1 cellular context compared by ENCODE assay signal in the genomic region with DNA sequence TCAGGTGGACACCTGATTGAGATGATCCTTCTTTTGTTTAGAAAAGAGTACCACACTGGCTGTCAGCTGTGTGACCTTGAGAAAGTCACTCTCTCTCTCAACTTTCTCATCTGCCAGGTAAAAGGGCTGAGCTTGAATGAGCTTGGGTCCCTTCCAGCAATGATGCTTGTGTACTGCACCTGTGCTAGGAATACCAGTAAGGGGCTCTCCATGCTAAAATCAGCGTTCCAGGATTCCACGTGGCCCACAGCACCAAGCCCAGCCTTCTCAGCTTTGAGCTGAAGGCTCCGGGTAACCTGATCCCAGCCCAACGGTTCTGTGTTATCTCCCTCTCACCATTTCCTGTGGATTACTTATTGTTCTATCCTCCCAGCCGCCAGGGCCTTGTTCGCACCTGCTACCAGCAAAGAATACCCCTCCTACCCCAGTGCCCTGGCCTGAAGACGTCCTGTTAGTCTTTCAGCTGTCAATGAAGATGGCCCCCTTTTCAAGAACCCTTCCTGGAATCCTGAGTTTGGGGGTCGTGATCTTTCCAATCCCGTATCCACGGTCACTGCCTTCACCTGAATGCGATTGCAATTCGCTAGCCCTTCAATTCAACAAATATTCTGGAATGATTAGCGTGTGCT.
A peak's percentile ranks its signal among the peaks of the same experiment; 100 is the strongest.
TF ChIP-seq lines count a peak whose summit lies in the region.

No MANE protein-coding gene starts in this region.

TF ChIP-seq in K562, 482 proteins besides CTCF, POLR2A, EP300 and RAD21 (continued from another document and continues in another):
- TF ChIP-seq ARID3A (IDR thresholded peaks at IDR 0.05; ENCODE audit: borderline replicate concordance, low read depth, low read length) = 0 out of 2 replicates have a peak, but pooled peaks have one; percentile 75
- TF ChIP-seq HNRNPUL1 (IDR thresholded peaks at IDR 0.05; ENCODE audit: low read length) = no peak
- no peak for TF ChIP-seq BCOR (IDR thresholded peaks at IDR 0.05)
- TF ChIP-seq SMARCE1 (IDR thresholded peaks at IDR 0.05) = peak; percentile 54; the same call in 1 of the 2 replicates
- no peak for TF ChIP-seq ADNP (tag; IDR thresholded peaks at IDR 0.05)
- TF ChIP-seq RBM15 (IDR thresholded peaks at IDR 0.05; ENCODE audit: insufficient read depth, low read length) = no peak
- no peak for TF ChIP-seq ZHX1 (conservative IDR thresholded peaks at IDR 0.05; ENCODE audit: low read length)
- no peak for TF ChIP-seq ZNF280B (CRISPR knock-in tag; IDR thresholded peaks at IDR 0.05)
- no peak for TF ChIP-seq YBX1 (IDR thresholded peaks at IDR 0.05)
- TF ChIP-seq, protein P1, sequence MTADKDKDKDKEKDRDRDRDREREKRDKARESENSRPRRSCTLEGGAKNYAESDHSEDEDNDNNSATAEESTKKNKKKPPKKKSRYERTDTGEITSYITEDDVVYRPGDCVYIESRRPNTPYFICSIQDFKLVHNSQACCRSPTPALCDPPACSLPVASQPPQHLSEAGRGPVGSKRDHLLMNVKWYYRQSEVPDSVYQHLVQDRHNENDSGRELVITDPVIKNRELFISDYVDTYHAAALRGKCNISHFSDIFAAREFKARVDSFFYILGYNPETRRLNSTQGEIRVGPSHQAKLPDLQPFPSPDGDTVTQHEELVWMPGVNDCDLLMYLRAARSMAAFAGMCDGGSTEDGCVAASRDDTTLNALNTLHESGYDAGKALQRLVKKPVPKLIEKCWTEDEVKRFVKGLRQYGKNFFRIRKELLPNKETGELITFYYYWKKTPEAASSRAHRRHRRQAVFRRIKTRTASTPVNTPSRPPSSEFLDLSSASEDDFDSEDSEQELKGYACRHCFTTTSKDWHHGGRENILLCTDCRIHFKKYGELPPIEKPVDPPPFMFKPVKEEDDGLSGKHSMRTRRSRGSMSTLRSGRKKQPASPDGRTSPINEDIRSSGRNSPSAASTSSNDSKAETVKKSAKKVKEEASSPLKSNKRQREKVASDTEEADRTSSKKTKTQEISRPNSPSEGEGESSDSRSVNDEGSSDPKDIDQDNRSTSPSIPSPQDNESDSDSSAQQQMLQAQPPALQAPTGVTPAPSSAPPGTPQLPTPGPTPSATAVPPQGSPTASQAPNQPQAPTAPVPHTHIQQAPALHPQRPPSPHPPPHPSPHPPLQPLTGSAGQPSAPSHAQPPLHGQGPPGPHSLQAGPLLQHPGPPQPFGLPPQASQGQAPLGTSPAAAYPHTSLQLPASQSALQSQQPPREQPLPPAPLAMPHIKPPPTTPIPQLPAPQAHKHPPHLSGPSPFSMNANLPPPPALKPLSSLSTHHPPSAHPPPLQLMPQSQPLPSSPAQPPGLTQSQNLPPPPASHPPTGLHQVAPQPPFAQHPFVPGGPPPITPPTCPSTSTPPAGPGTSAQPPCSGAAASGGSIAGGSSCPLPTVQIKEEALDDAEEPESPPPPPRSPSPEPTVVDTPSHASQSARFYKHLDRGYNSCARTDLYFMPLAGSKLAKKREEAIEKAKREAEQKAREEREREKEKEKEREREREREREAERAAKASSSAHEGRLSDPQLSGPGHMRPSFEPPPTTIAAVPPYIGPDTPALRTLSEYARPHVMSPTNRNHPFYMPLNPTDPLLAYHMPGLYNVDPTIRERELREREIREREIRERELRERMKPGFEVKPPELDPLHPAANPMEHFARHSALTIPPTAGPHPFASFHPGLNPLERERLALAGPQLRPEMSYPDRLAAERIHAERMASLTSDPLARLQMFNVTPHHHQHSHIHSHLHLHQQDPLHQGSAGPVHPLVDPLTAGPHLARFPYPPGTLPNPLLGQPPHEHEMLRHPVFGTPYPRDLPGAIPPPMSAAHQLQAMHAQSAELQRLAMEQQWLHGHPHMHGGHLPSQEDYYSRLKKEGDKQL (CRISPR knock-in tag; IDR thresholded peaks at IDR 0.05; ENCODE audit: borderline replicate concordance) = no peak
- TF ChIP-seq, protein P2, sequence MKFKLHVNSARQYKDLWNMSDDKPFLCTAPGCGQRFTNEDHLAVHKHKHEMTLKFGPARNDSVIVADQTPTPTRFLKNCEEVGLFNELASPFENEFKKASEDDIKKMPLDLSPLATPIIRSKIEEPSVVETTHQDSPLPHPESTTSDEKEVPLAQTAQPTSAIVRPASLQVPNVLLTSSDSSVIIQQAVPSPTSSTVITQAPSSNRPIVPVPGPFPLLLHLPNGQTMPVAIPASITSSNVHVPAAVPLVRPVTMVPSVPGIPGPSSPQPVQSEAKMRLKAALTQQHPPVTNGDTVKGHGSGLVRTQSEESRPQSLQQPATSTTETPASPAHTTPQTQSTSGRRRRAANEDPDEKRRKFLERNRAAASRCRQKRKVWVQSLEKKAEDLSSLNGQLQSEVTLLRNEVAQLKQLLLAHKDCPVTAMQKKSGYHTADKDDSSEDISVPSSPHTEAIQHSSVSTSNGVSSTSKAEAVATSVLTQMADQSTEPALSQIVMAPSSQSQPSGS (CRISPR knock-in tag; IDR thresholded peaks at IDR 0.05) = no peak
- TF ChIP-seq, protein P3, sequence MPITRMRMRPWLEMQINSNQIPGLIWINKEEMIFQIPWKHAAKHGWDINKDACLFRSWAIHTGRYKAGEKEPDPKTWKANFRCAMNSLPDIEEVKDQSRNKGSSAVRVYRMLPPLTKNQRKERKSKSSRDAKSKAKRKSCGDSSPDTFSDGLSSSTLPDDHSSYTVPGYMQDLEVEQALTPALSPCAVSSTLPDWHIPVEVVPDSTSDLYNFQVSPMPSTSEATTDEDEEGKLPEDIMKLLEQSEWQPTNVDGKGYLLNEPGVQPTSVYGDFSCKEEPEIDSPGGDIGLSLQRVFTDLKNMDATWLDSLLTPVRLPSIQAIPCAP (CRISPR knock-in tag; IDR thresholded peaks at IDR 0.05; ENCODE audit: borderline replicate concordance) = no peak
- TF ChIP-seq BACH1 (tag; IDR thresholded peaks at IDR 0.05) = no peak
- peak; percentile 88 for TF ChIP-seq EP400 (IDR thresholded peaks at IDR 0.05)
- no peak for TF ChIP-seq COPS2 (conservative IDR thresholded peaks at IDR 0.05)
- TF ChIP-seq SRSF9 (IDR thresholded peaks at IDR 0.05; ENCODE audit: borderline replicate concordance, low read depth, low read length) = no peak
- TF ChIP-seq TOE1 (IDR thresholded peaks at IDR 0.05; ENCODE audit: borderline replicate concordance) = peak; percentile 25; the same call in 1 of the 2 replicates
- no peak for TF ChIP-seq TOE1 (CRISPR knock-in tag; IDR thresholded peaks at IDR 0.05; ENCODE audit: borderline replicate concordance, low read depth)
- TF ChIP-seq THAP7 (CRISPR knock-in tag; IDR thresholded peaks at IDR 0.05) = no peak
- TF ChIP-seq FOXM1 (IDR thresholded peaks at IDR 0.05; ENCODE audit: low read depth) = peak; percentile 63
- TF ChIP-seq FOXM1 (CRISPR knock-in tag; IDR thresholded peaks at IDR 0.05; ENCODE audit: low read depth) = no peak
- TF ChIP-seq, protein P4, sequence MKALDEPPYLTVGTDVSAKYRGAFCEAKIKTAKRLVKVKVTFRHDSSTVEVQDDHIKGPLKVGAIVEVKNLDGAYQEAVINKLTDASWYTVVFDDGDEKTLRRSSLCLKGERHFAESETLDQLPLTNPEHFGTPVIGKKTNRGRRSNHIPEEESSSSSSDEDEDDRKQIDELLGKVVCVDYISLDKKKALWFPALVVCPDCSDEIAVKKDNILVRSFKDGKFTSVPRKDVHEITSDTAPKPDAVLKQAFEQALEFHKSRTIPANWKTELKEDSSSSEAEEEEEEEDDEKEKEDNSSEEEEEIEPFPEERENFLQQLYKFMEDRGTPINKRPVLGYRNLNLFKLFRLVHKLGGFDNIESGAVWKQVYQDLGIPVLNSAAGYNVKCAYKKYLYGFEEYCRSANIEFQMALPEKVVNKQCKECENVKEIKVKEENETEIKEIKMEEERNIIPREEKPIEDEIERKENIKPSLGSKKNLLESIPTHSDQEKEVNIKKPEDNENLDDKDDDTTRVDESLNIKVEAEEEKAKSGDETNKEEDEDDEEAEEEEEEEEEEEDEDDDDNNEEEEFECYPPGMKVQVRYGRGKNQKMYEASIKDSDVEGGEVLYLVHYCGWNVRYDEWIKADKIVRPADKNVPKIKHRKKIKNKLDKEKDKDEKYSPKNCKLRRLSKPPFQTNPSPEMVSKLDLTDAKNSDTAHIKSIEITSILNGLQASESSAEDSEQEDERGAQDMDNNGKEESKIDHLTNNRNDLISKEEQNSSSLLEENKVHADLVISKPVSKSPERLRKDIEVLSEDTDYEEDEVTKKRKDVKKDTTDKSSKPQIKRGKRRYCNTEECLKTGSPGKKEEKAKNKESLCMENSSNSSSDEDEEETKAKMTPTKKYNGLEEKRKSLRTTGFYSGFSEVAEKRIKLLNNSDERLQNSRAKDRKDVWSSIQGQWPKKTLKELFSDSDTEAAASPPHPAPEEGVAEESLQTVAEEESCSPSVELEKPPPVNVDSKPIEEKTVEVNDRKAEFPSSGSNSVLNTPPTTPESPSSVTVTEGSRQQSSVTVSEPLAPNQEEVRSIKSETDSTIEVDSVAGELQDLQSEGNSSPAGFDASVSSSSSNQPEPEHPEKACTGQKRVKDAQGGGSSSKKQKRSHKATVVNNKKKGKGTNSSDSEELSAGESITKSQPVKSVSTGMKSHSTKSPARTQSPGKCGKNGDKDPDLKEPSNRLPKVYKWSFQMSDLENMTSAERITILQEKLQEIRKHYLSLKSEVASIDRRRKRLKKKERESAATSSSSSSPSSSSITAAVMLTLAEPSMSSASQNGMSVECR (CRISPR knock-in tag; IDR thresholded peaks at IDR 0.05) = no peak
- TF ChIP-seq GATAD2B (IDR thresholded peaks at IDR 0.05; ENCODE audit: borderline replicate concordance) = peak; percentile 10; the same call in 1 of the 2 replicates
- TF ChIP-seq, protein P5, sequence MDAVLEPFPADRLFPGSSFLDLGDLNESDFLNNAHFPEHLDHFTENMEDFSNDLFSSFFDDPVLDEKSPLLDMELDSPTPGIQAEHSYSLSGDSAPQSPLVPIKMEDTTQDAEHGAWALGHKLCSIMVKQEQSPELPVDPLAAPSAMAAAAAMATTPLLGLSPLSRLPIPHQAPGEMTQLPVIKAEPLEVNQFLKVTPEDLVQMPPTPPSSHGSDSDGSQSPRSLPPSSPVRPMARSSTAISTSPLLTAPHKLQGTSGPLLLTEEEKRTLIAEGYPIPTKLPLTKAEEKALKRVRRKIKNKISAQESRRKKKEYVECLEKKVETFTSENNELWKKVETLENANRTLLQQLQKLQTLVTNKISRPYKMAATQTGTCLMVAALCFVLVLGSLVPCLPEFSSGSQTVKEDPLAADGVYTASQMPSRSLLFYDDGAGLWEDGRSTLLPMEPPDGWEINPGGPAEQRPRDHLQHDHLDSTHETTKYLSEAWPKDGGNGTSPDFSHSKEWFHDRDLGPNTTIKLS (IDR thresholded peaks at IDR 0.05; ENCODE audit: borderline replicate concordance, low read depth) = peak; percentile 84
- TF ChIP-seq EHMT2 (IDR thresholded peaks at IDR 0.05) = no peak
- TF ChIP-seq XRCC3 (IDR thresholded peaks at IDR 0.05) = no peak
